ENCODE assay signal across 6 cellular contexts in the genomic region with DNA sequence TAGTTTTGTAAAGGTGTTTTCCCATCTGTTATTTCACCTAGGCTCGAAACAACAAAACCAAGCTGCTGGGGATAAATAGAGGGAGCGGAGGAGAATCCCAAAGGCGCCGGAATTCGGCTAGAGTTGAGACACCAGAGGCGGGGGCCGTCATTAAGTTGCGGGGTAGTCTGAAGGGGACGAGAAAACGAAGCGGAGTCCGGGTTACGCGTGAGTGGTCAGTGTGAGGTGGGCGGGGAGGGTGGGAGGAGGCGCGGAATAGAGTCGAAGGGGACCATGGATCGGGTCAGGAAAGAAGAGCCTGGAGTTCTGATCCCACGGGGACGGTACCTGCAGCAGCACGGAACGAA. TPM values are rescaled to one million over a fixed set of nuclear protein-coding genes. Genes with fewer than 3 reads are reported as not detected.
DNase-seq lines count a peak whose midpoint lies in the region.

No MANE protein-coding gene starts in this region.

- H2BK120ac ChIP-seq in mesendoderm (ENCODE audit: low read depth, low read length): no peak overlapping the region

- H4K5ac ChIP-seq in mesendoderm (ENCODE audit: low read length): no peak overlapping the region

- peaks cover 22% of the 10 kb centered on the region for H3K79me2 ChIP-seq in mesendoderm (ENCODE audit: control insufficient read depth, insufficient read depth, low read length)

- H4K8ac ChIP-seq in mesendoderm (ENCODE audit: low read depth, low read length): no peak overlapping the region

- no peaks in the 10 kb centered on the region for H3K4me1 ChIP-seq in mesendoderm (ENCODE audit: control insufficient read depth, low read depth, low read length)

- H3K4ac ChIP-seq in mesendoderm (ENCODE audit: low read depth, low read length): peak overlapping the region; percentile 89

- peak overlapping the region; percentile 24 for H3K4me2 ChIP-seq in mesendoderm (ENCODE audit: low read length)

- H3K9ac ChIP-seq in mesendoderm (ENCODE audit: low read length): peak overlapping the region; percentile 98

- no CpG with 5 or more reads among the region's 23 CpGs for WGBS in mesendoderm (ENCODE audit: extremely low coverage, insufficient coverage, low lambda C conversion rate)

- H3K18ac ChIP-seq in mesendoderm (ENCODE audit: low read length): peak overlapping the region; percentile 40

- peak; percentile 49 for DNase-seq in DMS 273 (lab: John Stamatoyannopoulos, UW; ENCODE audit: unreplicated experiment)
- DNase-seq in DMS 273 treated with DMSO at 0.1 percent for 48 hours (lab: John Stamatoyannopoulos, UW): no peak
- DNase-seq in activated T-helper 9 cell treated with anti-CD3 and anti-CD28 coated beads, Interleukin-2, amount 50 U/mL, for 16 hours (ENCODE audit: low read depth): peak; percentile 2
- DNase-seq in mesendoderm: no peak
- no peak for DNase-seq in stimulated activated naive CD4-positive, alpha-beta T cell treated with Interleukin-2 at 50 U/mL for 16 hours (lab: John Stamatoyannopoulos, UW)
- no peak for DNase-seq in CD1c-positive myeloid dendritic cell (ENCODE audit: extremely low spot score)

- H3K36me3 ChIP-seq in mesendoderm (ENCODE audit: control insufficient read depth, insufficient read depth, low read length): peaks cover 26% of the 10 kb centered on the region

- no peaks in the 10 kb centered on the region for H3K27me3 ChIP-seq in mesendoderm (ENCODE audit: insufficient read depth, low read length, poor library complexity)

- H3K27ac ChIP-seq in mesendoderm (ENCODE audit: low read depth, low read length): peak overlapping the region; percentile 68

- peak overlapping the region; percentile 57 for H2BK5ac ChIP-seq in mesendoderm (ENCODE audit: low read length)

- peak overlapping the region; percentile 98 for H3K56ac ChIP-seq in mesendoderm (ENCODE audit: low read length)

- peaks cover 17% of the 10 kb centered on the region for H3K79me1 ChIP-seq in mesendoderm (ENCODE audit: low read length)

- H2BK15ac ChIP-seq in mesendoderm (replicated peaks; ENCODE audit: low read depth): no peak overlapping the region

- peak overlapping the region; percentile 72 for H3K23ac ChIP-seq in mesendoderm (ENCODE audit: low read length)

- no peak overlapping the region for H2AK5ac ChIP-seq in mesendoderm (ENCODE audit: low read length)

- peak overlapping the region; percentile 95 for H3K4me3 ChIP-seq in mesendoderm (ENCODE audit: low read length)

RNA-seq across cellular contexts. Expression of gene SRPRA, which starts 0.4 kb away (rescaled TPM):
- 44.3 TPM for polyA plus RNA-seq in mesendoderm (2013, experiment 1 of 2)
- polyA plus RNA-seq in mesendoderm (2013, experiment 2 of 2): 42.1 TPM

RNA-seq across cellular contexts. Expression of gene FOXRED1, which starts 0.6 kb away (rescaled TPM):
- 21.5 TPM for polyA plus RNA-seq in mesendoderm (2013, experiment 1 of 2)
- 22.1 TPM for polyA plus RNA-seq in mesendoderm (2013, experiment 2 of 2)

RNA-seq across cellular contexts. Expression of gene TIRAP, which starts 14.6 kb away (rescaled TPM):
- polyA plus RNA-seq in mesendoderm (2013, experiment 1 of 2): 3.8 TPM
- 4.2 TPM for polyA plus RNA-seq in mesendoderm (2013, experiment 2 of 2)

RNA-seq across cellular contexts. Expression of gene DCPS, which starts 35.5 kb away (rescaled TPM):
- 20.0 TPM for polyA plus RNA-seq in mesendoderm (2013, experiment 1 of 2)
- polyA plus RNA-seq in mesendoderm (2013, experiment 2 of 2): 20.1 TPM

RNA-seq across cellular contexts. Expression of gene FAM118B, which starts 56.8 kb away (rescaled TPM):
- polyA plus RNA-seq in mesendoderm (2013, experiment 1 of 2): 27.5 TPM
- 28.3 TPM for polyA plus RNA-seq in mesendoderm (2013, experiment 2 of 2)

Comparison
In these comparisons a context has a peak if more than half of its experiments do, and no peak if none do; other contexts are left out.
1. DNase-seq: peak in DMS 273 (single experiment) and activated T-helper 9 cell treated with anti-CD3 and anti-CD28 coated beads, Interleukin-2, amount 50 U/mL, for 16 hours (single experiment); none in DMS 273 treated with DMSO at 0.1 percent for 48 hours (single experiment), mesendoderm (single experiment), stimulated activated naive CD4-positive, alpha-beta T cell treated with Interleukin-2 at 50 U/mL for 16 hours (single experiment) and CD1c-positive myeloid dendritic cell (single experiment).